13 cellular contexts compared by ENCODE assay signal in genomic region chr11:8766993-8767374, GRCh38.
DNase-seq lines count a peak whose midpoint lies in the region; TF ChIP-seq lines count a peak whose summit lies in the region.
"Had no signal": no experiment of that assay in that cellular context is flagged by ENCODE, and none has a peak within 500 bp of the region (broad histone marks: within the 10 kb centered on the region; RNA-seq: fewer than 3 reads in every experiment).

No MANE protein-coding gene starts in this region.

- peak; percentile 21 for DNase-seq in LHCN-M2 (ENCODE audit: low read depth)
- DNase-seq in chondrocyte (ENCODE audit: low spot score): no peak
- peak; percentile 88 for DNase-seq in testis
- no peak for DNase-seq in NK-92 treated with Interleukin-12 subunit alpha and Interleukin-12 subunit beta, amount 100 ng/mL, for 24 hours (lab: John Stamatoyannopoulos, UW)
- no peak for DNase-seq in activated T-cell treated with anti-CD3 and anti-CD28 coated beads, Interleukin-2, amount 50 U/mL, for 48 hours
- no peak for DNase-seq in NCI-H748 treated with DMSO at 0.1 percent for 48 hours (lab: John Stamatoyannopoulos, UW)
- DNase-seq in activated naive CD4-positive, alpha-beta T cell treated with Interleukin-2 at 50 U/mL for 16 hours: no peak
- DNase-seq: activated naive CD4-positive, alpha-beta T cell treated with anti-CD3 and anti-CD28 coated beads for 36 hours; caudate nucleus; NCI-H2171 treated with DMSO at 0.1 percent for 48 hours; pancreas had no signal

- H3K27me3 ChIP-seq in testis: no peaks in the 10 kb centered on the region
- H3K27me3 ChIP-seq: pancreas had no signal

- H3K9me3 ChIP-seq in mesodermal cell (ENCODE audit: control insufficient read depth, low read length) (no peaks in the 10 kb centered on the region), testis (no peaks in the 10 kb centered on the region)
- H3K9me3 ChIP-seq: pancreas had no signal

- no peak overlapping the region for H3K4me3 ChIP-seq in mesodermal cell (ENCODE audit: extremely low read depth, insufficient read depth, low read length, poor library complexity, severe bottlenecking)
- H3K4me3 ChIP-seq in testis: no peak overlapping the region
- H3K4me3 ChIP-seq: pancreas had no signal

- H3K27ac ChIP-seq in mesodermal cell (ENCODE audit: low read depth, low read length, severe bottlenecking) (peak overlapping the region; percentile 77), testis (peak overlapping the region; percentile 81 to 85)

- H3K4me3 Mint-ChIP-seq in chondrocyte (ENCODE audit: unreplicated experiment): no peak overlapping the region
- H3K4me3 Mint-ChIP-seq: activated naive CD4-positive, alpha-beta T cell treated with anti-CD3 and anti-CD28 coated beads for 36 hours; mesothelial cell of epicardium had no signal

- WGBS in mesodermal cell (ENCODE audit: insufficient coverage in 2 of 2), 2 experiments: 85 to 90% methylated on average over 2 to 7 of the region's 7 CpGs
- 30 to 47% methylated on average over 7 of the region's 7 CpGs for WGBS in testis, 2 donors

- H3K36me3 ChIP-seq in mesodermal cell (ENCODE audit: control insufficient read depth, insufficient read depth, low read length): peaks cover 22% of the 10 kb centered on the region
- H3K36me3 ChIP-seq in testis (ENCODE audit: low read depth, missing control alignments): no peaks in the 10 kb centered on the region
- H3K36me3 ChIP-seq: pancreas had no signal

- no peaks in the 10 kb centered on the region for H3K9me3 Mint-ChIP-seq in chondrocyte (ENCODE audit: low read depth)
- H3K9me3 Mint-ChIP-seq: activated naive CD4-positive, alpha-beta T cell treated with anti-CD3 and anti-CD28 coated beads for 36 hours; mesothelial cell of epicardium had no signal

- peaks cover 75% of the 10 kb centered on the region for H3K4me1 Mint-ChIP-seq in chondrocyte (ENCODE audit: low read depth)

- no peak for TF ChIP-seq POLR2A in testis (IDR thresholded peaks at IDR 0.05)

- H3K27me3 Mint-ChIP-seq in chondrocyte (ENCODE audit: low read depth): no peaks in the 10 kb centered on the region

- intact Hi-C loops in testis (cut with DNase I; ENCODE audit: low total_unique reads): no loop called here

- H3K4me1 ChIP-seq in mesodermal cell (ENCODE audit: control insufficient read depth, insufficient read depth, low read length, poor library complexity, severe bottlenecking): peaks cover 51% of the 10 kb centered on the region
- peaks cover 40% of the 10 kb centered on the region for H3K4me1 ChIP-seq in testis

- peak overlapping the region; percentile 80 for H3K27ac Mint-ChIP-seq in chondrocyte (ENCODE audit: unreplicated experiment)
- H3K27ac Mint-ChIP-seq: activated naive CD4-positive, alpha-beta T cell treated with anti-CD3 and anti-CD28 coated beads for 36 hours had no signal

- peaks cover 2% of the 10 kb centered on the region for H3K36me3 Mint-ChIP-seq in chondrocyte (ENCODE audit: low read depth)
- H3K36me3 Mint-ChIP-seq: mesothelial cell of epicardium had no signal

- TF ChIP-seq CTCF in chondrocyte (IDR thresholded peaks at IDR 0.05) (no peak), testis (IDR thresholded peaks at IDR 0.05) (no peak)

Comparison
In these comparisons a context has a peak if more than half of its experiments do, and no peak if none do; other contexts are left out.
1. DNase-seq: peak in LHCN-M2 (single experiment) and testis (single experiment); none in chondrocyte (single experiment), NK-92 treated with Interleukin-12 subunit alpha and Interleukin-12 subunit beta, amount 100 ng/mL, for 24 hours (single experiment), activated T-cell treated with anti-CD3 and anti-CD28 coated beads, Interleukin-2, amount 50 U/mL, for 48 hours (0 of 2), NCI-H748 treated with DMSO at 0.1 percent for 48 hours (single experiment) and activated naive CD4-positive, alpha-beta T cell treated with Interleukin-2 at 50 U/mL for 16 hours (single experiment).